1 cellular context compared by ENCODE assay signal in the genomic region with DNA sequence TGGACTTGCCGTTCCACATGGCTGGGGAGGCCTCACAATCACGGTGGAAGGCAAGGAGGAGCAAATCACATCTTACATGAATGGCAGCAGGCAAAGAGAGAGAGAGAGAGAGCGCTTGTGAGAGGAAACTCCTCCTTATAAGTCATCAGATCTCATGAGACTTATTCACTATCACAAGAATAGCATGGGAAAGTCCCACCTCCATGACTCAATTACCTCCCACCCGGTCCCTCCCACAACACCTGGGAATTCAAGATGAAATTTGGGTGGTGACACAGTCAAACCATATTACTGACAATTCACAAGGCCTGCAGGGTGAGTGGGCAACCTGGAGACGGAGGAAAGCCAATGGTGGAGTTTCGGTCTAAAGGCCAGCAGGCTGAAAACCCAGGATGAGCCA.
TF ChIP-seq lines count a peak whose summit lies in the region.

No MANE protein-coding gene starts in this region.

TF ChIP-seq in H1, 55 proteins besides CTCF, POLR2A, EP300 and RAD21 (continued from another document):
- TF ChIP-seq SIRT6 (IDR thresholded peaks at IDR 0.05; ENCODE audit: low read length) (no peak), EZH2 (IDR thresholded peaks at IDR 0.05; ENCODE audit: low read depth, low read length, severe bottlenecking) (no peak), SIN3A (conservative IDR thresholded peaks at IDR 0.05 in 1 of 2, IDR thresholded peaks at IDR 0.05 in 1 of 2; ENCODE audit: low read depth in 1 of 2, low read length in 2 of 2) (no peak), BRCA1 (IDR thresholded peaks at IDR 0.05; ENCODE audit: low read depth, low read length) (no peak), HDAC2 (IDR thresholded peaks at IDR 0.05; ENCODE audit: borderline replicate concordance in 1 of 2, low read depth in 2 of 2, low read length in 2 of 2) (no peak), CTBP2 (IDR thresholded peaks at IDR 0.05; ENCODE audit: borderline replicate concordance, insufficient read depth, insufficient read length, low read length) (no peak), CBX8 (IDR thresholded peaks at IDR 0.05; ENCODE audit: borderline replicate concordance, low read depth, low read length) (no peak)
